Comparison of ENCODE assay signal across 7 cellular contexts in the genomic region with DNA sequence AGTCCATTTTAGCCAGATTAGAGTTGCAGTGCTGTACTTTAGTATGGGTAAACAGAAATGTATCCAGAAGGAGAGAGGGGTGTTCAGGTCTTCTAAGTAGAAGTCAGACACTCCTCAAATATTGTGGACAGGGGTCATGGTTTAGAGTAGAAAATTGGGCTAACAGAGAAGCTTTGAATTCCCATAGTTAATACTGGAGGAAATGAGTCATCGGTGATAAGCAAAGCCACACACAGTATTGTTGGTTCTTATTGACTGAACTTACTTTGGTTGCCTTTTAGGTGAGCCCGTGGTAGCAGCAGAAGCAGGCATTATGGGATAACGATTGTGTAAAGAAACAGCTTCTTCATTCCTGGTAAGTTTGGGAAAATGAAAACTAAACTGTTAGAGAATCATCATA.
A peak's percentile ranks its signal among the peaks of the same experiment; 100 is the strongest.
DNase-seq lines count a peak whose midpoint lies in the region; ATAC-seq, FAIRE-seq and TF ChIP-seq lines count a peak whose summit lies in the region.
"Not testable (repeated sequence)": the region's sequence is repeated elsewhere in the genome, so short reads cannot be mapped to it uniquely, and the experiment has no call there.

No MANE protein-coding gene starts in this region.

- ATAC-seq in IMR-90 (ENCODE audit: low read depth) (peak; percentile 48), Panc1 (peak; percentile 67), K562 (peak; percentile 57), HepG2 (peak; percentile 46)
- peak; percentile 30 for ATAC-seq in activated CD8-positive, alpha-beta memory T cell treated with anti-CD3 and anti-CD28 coated beads, Interleukin-2, amount 10 ng/mL, durations not matched to agents 7 days and 5 days

- in situ Hi-C loops in IMR-90 (cut with MboI; ENCODE audit: low sequenced_read_pairs); Panc1 (cut with HindIII; ENCODE audit: low pct_unique_long_range_greater_than_20kb, low sequenced_read_pairs); K562 (cut with MboI); HepG2 (cut with HindIII; ENCODE audit: extremely low pct_ligation_motif_present, low pct_unique_long_range_greater_than_20kb): not testable (repeated sequence)

- H3K79me2 ChIP-seq in K562 (ENCODE audit: control insufficient read depth, insufficient read depth, low read length); endothelial cell of umbilical vein (ENCODE audit: control insufficient read depth, insufficient read depth, low read length); HepG2 (ENCODE audit: insufficient read depth, low read length): not testable (repeated sequence)

- H3K4me1 Mint-ChIP-seq in activated CD8-positive, alpha-beta memory T cell treated with anti-CD3 and anti-CD28 coated beads, Interleukin-2, amount 10 ng/mL, durations not matched to agents 7 days and 5 days, result not testable (repeated sequence)

- H4K91ac ChIP-seq in IMR-90 (ENCODE audit: insufficient read depth, low read depth, low read length), result not testable (repeated sequence)

- not testable (repeated sequence) for TF ChIP-seq CTCF in IMR-90 (conservative IDR thresholded peaks at IDR 0.05; ENCODE audit: low read depth, low read length); Panc1 (IDR thresholded peaks at IDR 0.05); K562 (IDR thresholded peaks at IDR 0.05 in 2 of 3, conservative IDR thresholded peaks at IDR 0.05 in 1 of 3; ENCODE audit: insufficient read depth in 2 of 3, low read depth in 1 of 3, low read length in 3 of 3); endothelial cell of umbilical vein (IDR thresholded peaks at IDR 0.05; ENCODE audit: extremely low read depth in 1 of 2, insufficient read depth in 1 of 2, low read depth in 1 of 2, low read length in 2 of 2); HepG2 (CRISPR knock-in tag; IDR thresholded peaks at IDR 0.05)

- not testable (repeated sequence) for TF ChIP-seq POLR2A in IMR-90 (IDR thresholded peaks at IDR 0.05; ENCODE audit: low read depth, low read length); K562 (conservative IDR thresholded peaks at IDR 0.05); endothelial cell of umbilical vein (IDR thresholded peaks at IDR 0.05; ENCODE audit: low read depth, low read length); HepG2 (IDR thresholded peaks at IDR 0.05; ENCODE audit: insufficient read depth in 1 of 2, low read depth in 2 of 2, low read length in 2 of 2)

- H4K20me1 ChIP-seq in IMR-90 (ENCODE audit: insufficient read depth, low read length); K562 (replicated peaks; ENCODE audit: control insufficient read depth, insufficient read depth, low read length); endothelial cell of umbilical vein (replicated peaks; ENCODE audit: control insufficient read depth, extremely low read depth, insufficient read depth, low read length); HepG2 (ENCODE audit: insufficient read depth, low read length): not testable (repeated sequence)

- not testable (repeated sequence) for H3K23ac ChIP-seq in IMR-90 (ENCODE audit: low read depth, low read length)

- DNase-seq in Daoy (ENCODE audit: low read depth) (peak; percentile 21), endothelial cell of umbilical vein (ENCODE audit: low read depth, low spot score) (peak; percentile 21), HepG2 (ENCODE audit: low spot score) (peak; percentile 24)
- not testable (repeated sequence) for DNase-seq in IMR-90; Panc1 (ENCODE audit: low read depth, low spot score); activated CD8-positive, alpha-beta memory T cell treated with anti-CD3 and anti-CD28 coated beads, Interleukin-2, amount 10 ng/mL, durations not matched to agents 7 days and 5 days; K562 (ENCODE audit: extremely low read depth in 1 of 4, low spot score in 3 of 4)

- not testable (repeated sequence) for H3K4ac ChIP-seq in IMR-90 (ENCODE audit: low read depth, low read length)

- H3K56ac ChIP-seq in IMR-90 (ENCODE audit: extremely low read depth, insufficient read depth, low read length), result not testable (repeated sequence)

- not testable (repeated sequence) for H2BK20ac ChIP-seq in IMR-90 (ENCODE audit: low read depth, low read length)

- not testable (repeated sequence) for H2AK5ac ChIP-seq in IMR-90 (ENCODE audit: low read depth, low read length)

- dilution Hi-C loops in IMR-90 (cut with HindIII; ENCODE audit: low sequenced_read_pairs, unreplicated experiment); endothelial cell of umbilical vein (cut with MboI; ENCODE audit: extremely low pct_ligation_motif_present, low sequenced_read_pairs): not testable (repeated sequence)

- not testable (repeated sequence) for TF ChIP-seq RAD21 in IMR-90 (IDR thresholded peaks at IDR 0.05; ENCODE audit: low read length); K562 (CRISPR knock-in tag; conservative IDR thresholded peaks at IDR 0.05 in 1 of 2, IDR thresholded peaks at IDR 0.05 in 1 of 2); HepG2 (CRISPR knock-in tag; IDR thresholded peaks at IDR 0.05)

- not testable (repeated sequence) for H3K9me3 Mint-ChIP-seq in activated CD8-positive, alpha-beta memory T cell treated with anti-CD3 and anti-CD28 coated beads, Interleukin-2, amount 10 ng/mL, durations not matched to agents 7 days and 5 days (ENCODE audit: low read depth)

- H3K4me2 ChIP-seq in IMR-90 (ENCODE audit: low read depth, low read length); K562 (ENCODE audit: insufficient read depth, low read length); endothelial cell of umbilical vein (ENCODE audit: insufficient read depth, low read length): not testable (repeated sequence)
- 0 out of 2 replicates have a peak overlapping the region, but pooled peaks have one; percentile 9 for H3K4me2 ChIP-seq in HepG2 (ENCODE audit: low read depth, low read length)

- not testable (repeated sequence) for H2BK15ac ChIP-seq in IMR-90 (ENCODE audit: low read depth, low read length)

- not testable (repeated sequence) for H2AFZ ChIP-seq in IMR-90 (replicated peaks; ENCODE audit: low read length, poor library complexity); K562 (ENCODE audit: low read depth, low read length); endothelial cell of umbilical vein (ENCODE audit: low read depth, low read length); HepG2 (ENCODE audit: low read length)

- TF ChIP-seq EP300 in K562 (IDR thresholded peaks at IDR 0.05; ENCODE audit: low read length); HepG2 (IDR thresholded peaks at IDR 0.05; ENCODE audit: low read depth in 2 of 2, low read length in 2 of 2); HepG2 (CRISPR knock-in tag; IDR thresholded peaks at IDR 0.05; ENCODE audit: borderline replicate concordance): not testable (repeated sequence)

- not testable (repeated sequence) for BruUV-seq in IMR-90 (replicated peaks; lab: Mats Ljungman, UMichigan); K562 (replicated peaks; lab: Mats Ljungman, UMichigan); endothelial cell of umbilical vein (replicated peaks; lab: Mats Ljungman, UMichigan); HepG2 (replicated peaks; lab: Mats Ljungman, UMichigan)
- TSS peak; percentile 72 for BruUV-seq in Panc1 (replicated peaks; lab: Mats Ljungman, UMichigan)

- POLR2A ChIA-PET in IMR-90 (lab: Charles Lee; ENCODE audit: unreplicated experiment); Panc1 (lab: Charles Lee); K562 (lab: Yijun Ruan, JAX); endothelial cell of umbilical vein (lab: Charles Lee); HepG2 (lab: Yijun Ruan, JAX): not testable (repeated sequence)

- not testable (repeated sequence) for H3K4me1 ChIP-seq in IMR-90 (ENCODE audit: control insufficient read depth, insufficient read depth, low read length); Panc1 (ENCODE audit: control insufficient read depth, insufficient read depth, low read length); K562 (replicated peaks in 1 of 2; ENCODE audit: control insufficient read depth in 2 of 2, insufficient read depth in 2 of 2, low read length in 2 of 2); endothelial cell of umbilical vein (ENCODE audit: control insufficient read depth, extremely low read depth, insufficient read depth, low read length)
- H3K4me1 ChIP-seq in HepG2 (ENCODE audit: insufficient read depth, low read length), result peaks cover 28% of the 10 kb centered on the region

- not testable (repeated sequence) for H3K27me3 ChIP-seq in IMR-90 (ENCODE audit: control insufficient read depth, insufficient read depth, low read length); Panc1 (ENCODE audit: control insufficient read depth, insufficient read depth, low read length); K562 (ENCODE audit: control insufficient read depth in 2 of 2, insufficient read depth in 2 of 2, low read length in 2 of 2); endothelial cell of umbilical vein (ENCODE audit: control insufficient read depth in 2 of 2, insufficient read depth in 2 of 2, low read length in 2 of 2); HepG2 (ENCODE audit: control insufficient read depth in 1 of 2, insufficient read depth in 2 of 2, low read length in 2 of 2)

- not testable (repeated sequence) for H4K8ac ChIP-seq in IMR-90 (ENCODE audit: low read depth in 2 of 2, low read length in 2 of 2)

- not testable (repeated sequence) for H2BK120ac ChIP-seq in IMR-90 (ENCODE audit: low read depth, low read length)

- H3K4me3 Mint-ChIP-seq in activated CD8-positive, alpha-beta memory T cell treated with anti-CD3 and anti-CD28 coated beads, Interleukin-2, amount 10 ng/mL, durations not matched to agents 7 days and 5 days, result not testable (repeated sequence)

- CTCF ChIA-PET in IMR-90 (lab: Yijun Ruan, JAX); Panc1 (lab: Charles Lee); activated CD8-positive, alpha-beta memory T cell treated with anti-CD3 and anti-CD28 coated beads, Interleukin-2, amount 10 ng/mL, durations not matched to agents 7 days and 5 days (lab: Charles Lee); K562 (lab: Yijun Ruan, JAX; ENCODE audit: low intra/inter-chr PET ratio); endothelial cell of umbilical vein (lab: Charles Lee); HepG2 (lab: Yijun Ruan, JAX; ENCODE audit: low intra/inter-chr PET ratio, low total read pairs): not testable (repeated sequence)

- H2BK5ac ChIP-seq in IMR-90 (ENCODE audit: low read depth, low read length, poor library complexity, severe bottlenecking), result not testable (repeated sequence)

- not testable (repeated sequence) for H3K27ac Mint-ChIP-seq in activated CD8-positive, alpha-beta memory T cell treated with anti-CD3 and anti-CD28 coated beads, Interleukin-2, amount 10 ng/mL, durations not matched to agents 7 days and 5 days

- H3K14ac ChIP-seq in IMR-90 (replicated peaks; ENCODE audit: low read depth, low read length), result not testable (repeated sequence)

- not testable (repeated sequence) for H3K9me3 ChIP-seq in IMR-90 (ENCODE audit: control insufficient read depth, insufficient read depth, low read length); Panc1 (ENCODE audit: control insufficient read depth, insufficient read depth, low read depth, low read length); K562 (replicated peaks; ENCODE audit: control insufficient read depth, insufficient read depth, low read depth, low read length); endothelial cell of umbilical vein (replicated peaks; ENCODE audit: control insufficient read depth, insufficient read depth, low read length); HepG2 (ENCODE audit: low read length)

- WGBS in IMR-90 (ENCODE audit: extremely low coverage in 2 of 2, insufficient read length in 1 of 2), 2 experiments, result no CpG with 5 or more reads among the region's 3 CpGs
- 11% methylated on average over 3 of the region's 3 CpGs for WGBS in K562 (ENCODE audit: insufficient coverage, low coverage, missing lambda C conversion rate)
- WGBS in HepG2 (ENCODE audit: low lambda C conversion rate), result 8% methylated on average over 2 of the region's 3 CpGs

- intact Hi-C loops in IMR-90 (cut with micrococcal nuclease); Panc1 (cut with micrococcal nuclease; ENCODE audit: unreplicated experiment); K562 (cut with micrococcal nuclease); endothelial cell of umbilical vein (cut with micrococcal nuclease); HepG2 (cut with micrococcal nuclease; ENCODE audit: unreplicated experiment): not testable (repeated sequence)

- not testable (repeated sequence) for H3K4me3 ChIP-seq in IMR-90 (ENCODE audit: insufficient read depth, low read depth, low read length); Panc1 (ENCODE audit: low read depth in 2 of 2, low read length in 2 of 2); K562; endothelial cell of umbilical vein (replicated peaks in 1 of 3; ENCODE audit: insufficient read depth in 1 of 3, low read depth in 1 of 3, low read length in 3 of 3); HepG2 (replicated peaks in 1 of 3; ENCODE audit: insufficient read depth in 1 of 3, low read depth in 2 of 3, low read length in 3 of 3)

- H3K9ac ChIP-seq in IMR-90 (ENCODE audit: low read depth, low read length); K562 (ENCODE audit: insufficient read depth in 1 of 2, low read depth in 2 of 2, low read length in 2 of 2); endothelial cell of umbilical vein (replicated peaks; ENCODE audit: extremely low read depth, insufficient read depth, low read length); HepG2 (ENCODE audit: insufficient read depth, low read depth, low read length): not testable (repeated sequence)

- not testable (repeated sequence) for H3K36me3 ChIP-seq in IMR-90 (ENCODE audit: control insufficient read depth, insufficient read depth, low read length); Panc1 (ENCODE audit: control insufficient read depth, insufficient read depth, low read length); endothelial cell of umbilical vein (ENCODE audit: control insufficient read depth in 2 of 2, extremely low read depth in 1 of 2, insufficient read depth in 2 of 2, low read length in 2 of 2); HepG2 (replicated peaks in 1 of 2; ENCODE audit: control insufficient read depth in 1 of 2, insufficient read depth in 2 of 2, low read length in 2 of 2)
- peaks cover 13% of the 10 kb centered on the region; the same call in 1 of the 3 replicates for H3K36me3 ChIP-seq in K562 (ENCODE audit: control insufficient read depth, insufficient read depth, low read length)

- FAIRE-seq in K562 (lab: Jason Lieb, UNC) (peak; percentile 72), endothelial cell of umbilical vein (lab: Jason Lieb, UNC) (peak; percentile 80)
- FAIRE-seq in HepG2 (lab: Jason Lieb, UNC), result not testable (repeated sequence)

- not testable (repeated sequence) for H3K18ac ChIP-seq in IMR-90 (ENCODE audit: low read depth, low read length)

- not testable (repeated sequence) for H3K27ac ChIP-seq in IMR-90 (ENCODE audit: insufficient read depth, low read length); Panc1 (ENCODE audit: low read length); K562 (ENCODE audit: extremely low read depth, low read depth, low read length); endothelial cell of umbilical vein (ENCODE audit: insufficient read depth, low read depth, low read length)
- peak overlapping the region; percentile 35 for H3K27ac ChIP-seq in HepG2 (ENCODE audit: extremely low read length, insufficient read depth, low read length)

- not testable (repeated sequence) for H3K9me1 ChIP-seq in IMR-90 (ENCODE audit: insufficient read depth, low read length); K562 (ENCODE audit: control insufficient read depth, insufficient read depth, low read length); endothelial cell of umbilical vein (replicated peaks; ENCODE audit: control insufficient read depth, extremely low read depth, insufficient read depth, low read length)

- peaks cover 31% of the 10 kb centered on the region for H3K36me3 Mint-ChIP-seq in activated CD8-positive, alpha-beta memory T cell treated with anti-CD3 and anti-CD28 coated beads, Interleukin-2, amount 10 ng/mL, durations not matched to agents 7 days and 5 days

- not testable (repeated sequence) for H3K27me3 Mint-ChIP-seq in activated CD8-positive, alpha-beta memory T cell treated with anti-CD3 and anti-CD28 coated beads, Interleukin-2, amount 10 ng/mL, durations not matched to agents 7 days and 5 days

- not testable (repeated sequence) for H3K79me1 ChIP-seq in IMR-90 (ENCODE audit: low read depth in 1 of 2, low read length in 2 of 2)

- H2AK9ac ChIP-seq in IMR-90 (replicated peaks; ENCODE audit: low read depth, low read length, poor library complexity), result not testable (repeated sequence)

- not testable (repeated sequence) for H4K5ac ChIP-seq in IMR-90 (ENCODE audit: low read depth, low read length)
